ENCODE assay signal across 9 cellular contexts in the genomic region with DNA sequence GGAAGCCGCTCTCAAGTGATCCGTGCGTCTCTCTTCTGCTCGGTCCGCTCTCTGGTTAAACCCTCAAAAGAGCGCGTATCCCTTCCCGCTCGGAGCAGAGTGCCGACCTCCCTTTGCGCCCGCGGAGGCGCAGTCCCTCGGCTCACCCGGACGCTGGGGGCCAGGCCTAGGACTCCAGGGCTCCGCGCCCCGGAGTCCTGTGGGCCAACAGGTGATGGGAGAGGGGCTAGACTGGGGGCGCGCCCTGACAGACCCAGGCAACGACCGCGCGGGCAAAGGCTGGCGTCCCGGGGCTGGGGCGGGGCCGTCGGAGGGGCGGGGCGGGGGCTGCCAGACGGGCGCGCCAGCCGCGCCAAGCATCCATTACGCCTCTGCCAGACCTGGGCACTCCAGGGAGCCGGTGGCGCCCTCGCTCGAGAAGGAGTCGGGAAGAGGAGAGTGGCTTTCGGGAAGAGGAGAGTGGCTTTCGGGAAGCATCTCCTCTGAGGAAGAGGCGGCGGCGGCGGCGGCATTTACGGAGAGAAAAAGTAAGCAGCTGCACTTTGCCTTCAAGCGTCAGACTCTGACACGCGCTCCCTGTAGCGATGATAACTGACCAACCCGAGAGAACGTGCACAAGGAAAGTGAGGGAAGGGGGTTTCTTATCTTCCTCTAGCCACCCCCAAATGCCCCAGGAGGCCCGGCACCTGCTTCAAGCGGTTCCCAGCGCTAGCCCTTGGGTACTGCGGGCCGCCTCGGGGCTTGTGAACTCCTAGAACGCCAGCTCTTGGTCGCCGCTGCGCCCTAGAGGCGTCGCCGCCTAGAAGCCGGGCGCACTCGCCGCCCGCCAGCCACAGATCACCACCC. TPM values are rescaled to one million over a fixed set of nuclear protein-coding genes. Genes with fewer than 3 reads are reported as not detected.
DNase-seq lines count a peak whose midpoint lies in the region; ATAC-seq and TF ChIP-seq lines count a peak whose summit lies in the region.
"Had no signal": no experiment of that assay in that cellular context is flagged by ENCODE, and none has a peak within 500 bp of the region (broad histone marks: within the 10 kb centered on the region; RNA-seq: fewer than 3 reads in every experiment).

No MANE protein-coding gene starts in this region.

- peak overlapping the region; percentile 0 for H3K27ac ChIP-seq in colonic mucosa
- H3K27ac ChIP-seq in upper lobe of left lung: peak overlapping the region in 2 of 4 donors; percentile 35 to 50
- H3K27ac ChIP-seq: SJSA1 had no signal

- H3K4me3 ChIP-seq in colonic mucosa (peak overlapping the region; percentile 47), upper lobe of left lung (peak overlapping the region; percentile 13 to 61 (median 44))
- H3K4me3 ChIP-seq: SJSA1 had no signal

- TF ChIP-seq POLR2A in upper lobe of left lung (IDR thresholded peaks at IDR 0.05): no peak

- no peak for TF ChIP-seq EP300 in upper lobe of left lung (IDR thresholded peaks at IDR 0.05)

- H3K9ac ChIP-seq in colonic mucosa (ENCODE audit: low read depth in 2 of 2, low read length in 2 of 2): no peak overlapping the region

- H3K27me3 ChIP-seq in colonic mucosa (peaks cover 46% of the 10 kb centered on the region), upper lobe of left lung (peaks cover 0 to 34% (median 15%) of the 10 kb centered on the region in 4 donors)

- ATAC-seq in upper lobe of left lung (ENCODE audit: low FRiP score in 2 of 2) (no peak), HG02678 (IDR thresholded peaks at IDR 0.05; ENCODE audit: unreplicated experiment) (no peak)

- H3K4me1 ChIP-seq in colonic mucosa (peaks cover 5% of the 10 kb centered on the region), upper lobe of left lung (peaks cover 32 to 40% (median 34%) of the 10 kb centered on the region in 4 donors)

- TF ChIP-seq CTCF in colonic mucosa (IDR thresholded peaks at IDR 0.05) (no peak), upper lobe of left lung (IDR thresholded peaks at IDR 0.05) (no peak)

- DNase-seq in NCI-H187 (lab: John Stamatoyannopoulos, UW) (peak; percentile 48 to 77), NCI-H187 treated with DMSO at 0.1 percent for 48 hours (lab: John Stamatoyannopoulos, UW) (no peak), NCI-H446 treated with DMSO at 0.1 percent for 48 hours (lab: John Stamatoyannopoulos, UW) (peak; percentile 73), colonic mucosa (peak; percentile 23), mesenteric fat pad (ENCODE audit: low spot score) (peak; percentile 84), upper lobe of left lung (peak in 1 of 2 donors; percentile 77), kidney glomerular epithelial cell (lab: John Stamatoyannopoulos, UW) (no peak)

- 3% methylated on average over 19 to 46 of the region's 76 CpGs for WGBS in upper lobe of left lung, 2 donors

- intact Hi-C loops in colonic mucosa (cut with DNase I): no loop called here

- H3K36me3 ChIP-seq in colonic mucosa (no peaks in the 10 kb centered on the region), upper lobe of left lung (no peaks in the 10 kb centered on the region)
- H3K36me3 ChIP-seq: SJSA1 had no signal

- H3K9me3 ChIP-seq in colonic mucosa: no peaks in the 10 kb centered on the region
- no peaks in the 10 kb centered on the region for H3K9me3 ChIP-seq in upper lobe of left lung
- H3K9me3 ChIP-seq: SJSA1 had no signal

RNA-seq across cellular contexts. Expression of gene EPHA7, which starts 2.6 kb away (rescaled TPM):
- total RNA-seq in colonic mucosa (1 to 10 TPM; 1.3 to 4.4 TPM), mesenteric fat pad (0.10 TPM), upper lobe of left lung (1 to 10 TPM in 1 of 6 donors, under 1 TPM in 5; under 0.01 to 4.6 (median 0.27) TPM)
- total RNA-seq: SJSA1 had no signal

Comparison
In these comparisons a context has a peak if more than half of its experiments do, and no peak if none do; other contexts are left out.
1. DNase-seq: peak in NCI-H187 (2 of 2), NCI-H446 treated with DMSO at 0.1 percent for 48 hours (single experiment), colonic mucosa (single experiment) and mesenteric fat pad (single experiment); none in NCI-H187 treated with DMSO at 0.1 percent for 48 hours (single experiment) and kidney glomerular epithelial cell (single experiment).